Comparison of ENCODE assay signal across 32 cellular contexts in genomic region chr10:29403208-29403607, GRCh38.
DNase-seq lines count a peak whose midpoint lies in the region; ATAC-seq, FAIRE-seq and TF ChIP-seq lines count a peak whose summit lies in the region.
"Had no signal": no experiment of that assay in that cellular context is flagged by ENCODE, and none has a peak within 500 bp of the region (broad histone marks: within the 10 kb centered on the region; RNA-seq: fewer than 3 reads in every experiment).

No MANE protein-coding gene starts in this region.

- TF ChIP-seq EP300 in HepG2 (IDR thresholded peaks at IDR 0.05; ENCODE audit: low read depth in 2 of 2, low read length in 2 of 2) = no peak
- TF ChIP-seq EP300 in HepG2 (CRISPR knock-in tag; IDR thresholded peaks at IDR 0.05; ENCODE audit: borderline replicate concordance) = no peak

- H3K4me1 ChIP-seq in HepG2 (ENCODE audit: insufficient read depth, low read length) = peaks cover 9% of the 10 kb centered on the region; the same call in 1 of the 2 replicates
- no peaks in the 10 kb centered on the region for H3K4me1 ChIP-seq in right lobe of liver
- H3K4me1 ChIP-seq: A549; BE2C; BLaER1; BLaER1 treated with 17β-estradiol and CSF1 and Interleukin-3, amounts not matched to agents 10 nM and 100 nM; Caco-2 had no signal

- FAIRE-seq in HepG2 (lab: Jason Lieb, UNC) = no peak
- FAIRE-seq: A204.1, A549, D721Med had no signal

- H3K4me2 ChIP-seq in HepG2 (ENCODE audit: low read depth, low read length) = no peak overlapping the region
- H3K4me2 ChIP-seq: A549; BLaER1; BLaER1 treated with 17β-estradiol and CSF1 and Interleukin-3, amounts not matched to agents 10 nM and 100 nM had no signal

- H3K9me3 ChIP-seq in HepG2 (ENCODE audit: low read length) (peaks cover 31% of the 10 kb centered on the region), right lobe of liver (no peaks in the 10 kb centered on the region)
- H3K9me3 ChIP-seq: BE2C had no signal

- no peaks in the 10 kb centered on the region for H3K36me3 ChIP-seq in HepG2 (replicated peaks in 1 of 2; ENCODE audit: control insufficient read depth in 1 of 2, insufficient read depth in 2 of 2, low read length in 2 of 2)
- H3K36me3 ChIP-seq in right lobe of liver = no peaks in the 10 kb centered on the region
- H3K36me3 ChIP-seq: BE2C, BLaER1 had no signal

- TF ChIP-seq POLR2A in HepG2 (IDR thresholded peaks at IDR 0.05; ENCODE audit: insufficient read depth in 1 of 2, low read depth in 2 of 2, low read length in 2 of 2) = no peak
- TF ChIP-seq POLR2A in right lobe of liver (IDR thresholded peaks at IDR 0.05) = no peak

- no peaks in the 10 kb centered on the region for H4K20me1 ChIP-seq in HepG2 (ENCODE audit: insufficient read depth, low read length)
- H4K20me1 ChIP-seq: BLaER1; BLaER1 treated with 17β-estradiol and CSF1 and Interleukin-3, amounts not matched to agents 10 nM and 100 nM had no signal

- H3K27ac ChIP-seq in HepG2 (ENCODE audit: extremely low read length, insufficient read depth, low read length) (no peak overlapping the region), right lobe of liver (no peak overlapping the region)
- H3K27ac ChIP-seq: 22Rv1; A549; BLaER1; BLaER1 treated with 17β-estradiol and CSF1 and Interleukin-3, amounts not matched to agents 10 nM and 100 nM; C4-2B had no signal

- TF ChIP-seq RAD21 in HepG2 (CRISPR knock-in tag; IDR thresholded peaks at IDR 0.05) = no peak

- TF ChIP-seq CTCF in HepG2 (CRISPR knock-in tag; IDR thresholded peaks at IDR 0.05) (no peak), right lobe of liver (IDR thresholded peaks at IDR 0.05) (no peak)

- BruUV-seq in HepG2 (replicated peaks; lab: Mats Ljungman, UMichigan) = no TSS peak

- in situ Hi-C loops in HepG2 (cut with HindIII; ENCODE audit: extremely low pct_ligation_motif_present, low pct_unique_long_range_greater_than_20kb) = no loop called here

- no peak overlapping the region for H2AFZ ChIP-seq in HepG2 (ENCODE audit: low read length)

- H3K4me3 ChIP-seq in HepG2 (replicated peaks in 1 of 3; ENCODE audit: insufficient read depth in 1 of 3, low read depth in 2 of 3, low read length in 3 of 3) (no peak overlapping the region), right lobe of liver (no peak overlapping the region)
- H3K4me3 ChIP-seq: A549; BLaER1; BLaER1 treated with 17β-estradiol and CSF1 and Interleukin-3, amounts not matched to agents 10 nM and 100 nM had no signal

- ATAC-seq in HepG2 = no peak
- ATAC-seq in right lobe of liver = no peak
- ATAC-seq: A549; CD8-positive, alpha-beta T cell had no signal

- intact Hi-C loops in HepG2 (cut with micrococcal nuclease; ENCODE audit: unreplicated experiment) (no loop called here), right lobe of liver (cut with DNase I) (no loop called here)

- POLR2A ChIA-PET in HepG2 (lab: Yijun Ruan, JAX) = no interaction called here

- DNase-seq in DMS53 (lab: John Stamatoyannopoulos, UW) = peak; percentile 4
- DNase-seq in DMS53 treated with DMSO at 0.1 percent for 48 hours (lab: John Stamatoyannopoulos, UW; ENCODE audit: unreplicated experiment) = no peak
- DNase-seq in HepG2 (ENCODE audit: low spot score) = no peak
- DNase-seq in right lobe of liver = no peak
- peak; percentile 3 for DNase-seq in NCI-H69 (lab: John Stamatoyannopoulos, UW)
- DNase-seq in retina = no peak
- DNase-seq: 8988T; ACHN; AML-193; BE2C; C1 segment of cervical spinal cord; Caco-2; Calu3; CD4-positive, alpha-beta memory T cell; CD4-positive, alpha-beta T cell; CD4-positive, CD25-positive, alpha-beta regulatory T cell; CD8-positive, alpha-beta memory T cell; CD8-positive, alpha-beta T cell; COR-L47; DMS 273 treated with DMSO at 0.1 percent for 48 hours; DMS153; DMS79; DMS79 treated with DMSO at 0.1 percent for 48 hours; DND-41; EL had no signal

- H3K79me2 ChIP-seq in HepG2 (ENCODE audit: insufficient read depth, low read length) = no peaks in the 10 kb centered on the region

- CTCF ChIA-PET in HepG2 (lab: Yijun Ruan, JAX; ENCODE audit: low intra/inter-chr PET ratio, low total read pairs) = no interaction called here

- H3K27me3 ChIP-seq in HepG2 (ENCODE audit: control insufficient read depth in 1 of 2, insufficient read depth in 2 of 2, low read length in 2 of 2) (no peaks in the 10 kb centered on the region), right lobe of liver (no peaks in the 10 kb centered on the region)
- H3K27me3 ChIP-seq: BE2C; BLaER1; BLaER1 treated with 17β-estradiol and CSF1 and Interleukin-3, amounts not matched to agents 10 nM and 100 nM had no signal

- H3K9ac ChIP-seq in HepG2 (ENCODE audit: insufficient read depth, low read depth, low read length) = no peak overlapping the region
- H3K9ac ChIP-seq: BLaER1; BLaER1 treated with 17β-estradiol and CSF1 and Interleukin-3, amounts not matched to agents 10 nM and 100 nM had no signal

TF ChIP-seq in HepG2, 621 proteins besides CTCF, POLR2A, EP300 and RAD21:
- peak; percentile 83 for TF ChIP-seq FOXA3 (CRISPR knock-in tag; IDR thresholded peaks at IDR 0.05)
- TF ChIP-seq FOXA1 (IDR thresholded peaks at IDR 0.05) = no peak
- peak; percentile 53; the same call in 1 of the 2 replicates for TF ChIP-seq FOXA1 (CRISPR knock-in tag; IDR thresholded peaks at IDR 0.05)
- no peak for TF ChIP-seq MAX (IDR thresholded peaks at IDR 0.05)
- TF ChIP-seq MAFK (conservative IDR thresholded peaks at IDR 0.05 in 1 of 2, IDR thresholded peaks at IDR 0.05 in 1 of 2; ENCODE audit: low read length in 2 of 2) = peak; percentile 10 to 26; a peak in 1 of 4 replicates
- no peak for TF ChIP-seq FOXP1 (IDR thresholded peaks at IDR 0.05)
- TF ChIP-seq FOXP1 (CRISPR knock-in tag; IDR thresholded peaks at IDR 0.05) = 0 out of 2 replicates have a peak, but pooled peaks have one; percentile 7
- no peak for TF ChIP-seq ZNF574 (CRISPR knock-in tag; IDR thresholded peaks at IDR 0.05)
- 0 out of 2 replicates have a peak, but pooled peaks have one; percentile 7 for TF ChIP-seq HNF4A (CRISPR knock-in tag; IDR thresholded peaks at IDR 0.05)

Comparison
In these comparisons a context has a peak if more than half of its experiments do, and no peak if none do; other contexts are left out.
1. DNase-seq: peak in DMS53 (single experiment) and NCI-H69 (single experiment); none in DMS53 treated with DMSO at 0.1 percent for 48 hours (single experiment), HepG2 (single experiment), right lobe of liver (0 of 3) and retina (single experiment).